In genomic region chr20:4811661-4812181, GRCh38 we compare ENCODE assay signal across 10 cellular contexts. TPM values are rescaled to one million over a fixed set of nuclear protein-coding genes. Genes with fewer than 3 reads are reported as not detected.
DNase-seq lines count a peak whose midpoint lies in the region; ATAC-seq, FAIRE-seq and TF ChIP-seq lines count a peak whose summit lies in the region.
"Had no signal": no experiment of that assay in that cellular context is flagged by ENCODE, and none has a peak within 500 bp of the region (broad histone marks: within the 10 kb centered on the region; RNA-seq: fewer than 3 reads in every experiment).

No MANE protein-coding gene starts in this region.

- DNase-seq in GM19239 (ENCODE audit: insufficient read length, low spot score): no peak
- peak; percentile 51 for DNase-seq in activated B cell treated with CpG ODN at 0.5 μM for 24 hours
- DNase-seq in endothelial cell (ENCODE audit: low spot score): no peak
- DNase-seq in stimulated activated CD4-positive, alpha-beta T cell treated with anti-CD3 and anti-CD28 coated beads, Interleukin-4, amount 100 ng/mL, for 1 hour: peak; percentile 29
- DNase-seq in superior temporal gyrus (ENCODE audit: extremely low spot score): no peak
- no peak for DNase-seq in NCI-H1694 treated with DMSO at 0.1 percent for 48 hours (lab: John Stamatoyannopoulos, UW)
- DNase-seq in NK-92 (lab: John Stamatoyannopoulos, UW; ENCODE audit: unreplicated experiment): no peak
- no peak for DNase-seq in NCI-H187 treated with DMSO at 0.1 percent for 48 hours (lab: John Stamatoyannopoulos, UW)

- TF ChIP-seq CTCF in activated B cell treated with CpG ODN at 0.5 μM for 24 hours (IDR thresholded peaks at IDR 0.05): no peak
- no peak for TF ChIP-seq CTCF in endothelial cell (IDR thresholded peaks at IDR 0.05; ENCODE audit: unreplicated experiment)

- peak; percentile 92 for FAIRE-seq in GM19239 (lab: Jason Lieb, UNC)

- H3K4me3 Mint-ChIP-seq in activated B cell treated with CpG ODN at 0.5 μM for 24 hours: peak overlapping the region; percentile 89
- peak overlapping the region; percentile 83 for H3K4me3 Mint-ChIP-seq in endothelial cell (ENCODE audit: unreplicated experiment)
- H3K4me3 Mint-ChIP-seq: brain, neural crest cell had no signal

- H3K9me3 Mint-ChIP-seq in activated B cell treated with CpG ODN at 0.5 μM for 24 hours: no peaks in the 10 kb centered on the region
- no peaks in the 10 kb centered on the region for H3K9me3 Mint-ChIP-seq in endothelial cell (ENCODE audit: unreplicated experiment)
- H3K9me3 Mint-ChIP-seq: brain, neural crest cell had no signal

- ATAC-seq in activated B cell treated with CpG ODN at 0.5 μM for 24 hours (ENCODE audit: low read depth): peak; percentile 10

- CTCF ChIA-PET in activated B cell treated with CpG ODN at 0.5 μM for 24 hours (lab: Charles Lee): interaction anchor here (0.6 to 1.3 kb wide), 4 partner anchors 20 to 289 kb away, joined by 3 to 4 read pairs (median 4); no protein-coding TSS in a partner anchor

- H3K27ac Mint-ChIP-seq in activated B cell treated with CpG ODN at 0.5 μM for 24 hours (peak overlapping the region; percentile 99), endothelial cell (ENCODE audit: unreplicated experiment) (peak overlapping the region; percentile 100)
- H3K27ac Mint-ChIP-seq: brain had no signal

- POLR2A ChIA-PET in activated B cell treated with CpG ODN at 0.5 μM for 24 hours (lab: Charles Lee): interaction anchor here (0.7 to 5.2 kb wide), 19 partner anchors 11 to 374 kb away, joined by 3 to 35 read pairs (median 5); partner anchors contain the start of genes CDS2 and PCNA

- H3K36me3 Mint-ChIP-seq in activated B cell treated with CpG ODN at 0.5 μM for 24 hours (ENCODE audit: low read depth) (peaks cover 64% of the 10 kb centered on the region), endothelial cell (ENCODE audit: low read depth, unreplicated experiment) (peaks cover 61% of the 10 kb centered on the region)

- intact Hi-C loops in activated B cell treated with CpG ODN at 0.5 μM for 24 hours (cut with micrococcal nuclease): loop anchor here (2.0 to 5.0 kb wide), 3 partner anchors 13 to 1141 kb away; partner anchors contain the start of genes MCM8 and TRMT6

- H3K27me3 Mint-ChIP-seq in activated B cell treated with CpG ODN at 0.5 μM for 24 hours (no peaks in the 10 kb centered on the region), endothelial cell (ENCODE audit: unreplicated experiment) (peaks cover 13% of the 10 kb centered on the region)
- H3K27me3 Mint-ChIP-seq: brain had no signal

- H3K4me1 Mint-ChIP-seq in activated B cell treated with CpG ODN at 0.5 μM for 24 hours (peaks cover 99% of the 10 kb centered on the region), endothelial cell (ENCODE audit: unreplicated experiment) (peaks cover 86% of the 10 kb centered on the region)

RNA-seq across cellular contexts. Expression of gene RASSF2, which starts 11.7 kb away (rescaled TPM):
- 202 and 217 TPM in 2 replicates for total RNA-seq in activated B cell treated with CpG ODN at 0.5 μM for 24 hours
- total RNA-seq in endothelial cell (ENCODE audit: unreplicated experiment): 229 TPM

Comparison
In these comparisons a context has a peak if more than half of its experiments do, and no peak if none do; other contexts are left out.
1. DNase-seq: peak in activated B cell treated with CpG ODN at 0.5 μM for 24 hours (single experiment) and stimulated activated CD4-positive, alpha-beta T cell treated with anti-CD3 and anti-CD28 coated beads, Interleukin-4, amount 100 ng/mL, for 1 hour (single experiment); none in GM19239 (single experiment), endothelial cell (single experiment), superior temporal gyrus (single experiment), NCI-H1694 treated with DMSO at 0.1 percent for 48 hours (single experiment), NK-92 (single experiment) and NCI-H187 treated with DMSO at 0.1 percent for 48 hours (single experiment).